8 cellular contexts compared by ENCODE assay signal in the genomic region with DNA sequence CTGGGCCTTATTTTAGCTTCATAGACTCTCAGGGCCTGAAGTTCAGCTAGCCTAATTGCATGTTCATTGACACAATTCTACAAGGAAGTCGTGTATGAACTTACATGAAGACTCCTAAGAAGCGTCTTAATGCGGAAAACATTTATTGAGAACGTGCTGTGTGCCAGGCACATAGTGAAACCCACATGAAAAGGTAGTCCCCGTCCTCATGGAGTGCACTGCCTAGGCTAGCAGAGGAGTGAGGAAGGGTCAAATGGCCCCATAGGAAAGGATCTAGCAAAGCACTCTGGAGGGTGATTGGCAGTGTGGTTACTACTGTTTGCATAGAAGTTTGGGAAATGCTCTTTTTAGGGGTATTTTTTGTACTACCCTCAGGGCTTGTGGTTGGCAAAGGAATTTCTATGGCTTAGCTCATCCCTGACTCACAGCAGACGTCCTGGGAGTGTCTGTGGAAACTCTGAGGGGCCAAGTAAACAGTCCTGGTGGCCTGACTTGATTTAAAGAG. TPM values are rescaled to one million over a fixed set of nuclear protein-coding genes. Genes with fewer than 3 reads are reported as not detected.
DNase-seq lines count a peak whose midpoint lies in the region; ATAC-seq and TF ChIP-seq lines count a peak whose summit lies in the region.

No MANE protein-coding gene starts in this region.

- WGBS in suprapubic skin = 19% methylated on average over 6 of the region's 6 CpGs

- peaks cover 56% of the 10 kb centered on the region for H3K4me1 ChIP-seq in suprapubic skin

- no peaks in the 10 kb centered on the region for H3K9me3 Mint-ChIP-seq in activated naive CD8-positive, alpha-beta T cell treated with anti-CD3 and anti-CD28 coated beads, Interleukin-2, amount 10 ng/mL, durations not matched to agents 7 days and 5 days

- peak overlapping the region; percentile 100 for H3K4me3 ChIP-seq in suprapubic skin

- peaks cover 17% of the 10 kb centered on the region for H3K27me3 Mint-ChIP-seq in activated naive CD8-positive, alpha-beta T cell treated with anti-CD3 and anti-CD28 coated beads, Interleukin-2, amount 10 ng/mL, durations not matched to agents 7 days and 5 days

- no peaks in the 10 kb centered on the region for H3K9me3 ChIP-seq in suprapubic skin

- peaks cover 37% of the 10 kb centered on the region for H3K4me1 Mint-ChIP-seq in activated naive CD8-positive, alpha-beta T cell treated with anti-CD3 and anti-CD28 coated beads, Interleukin-2, amount 10 ng/mL, durations not matched to agents 7 days and 5 days

- no peaks in the 10 kb centered on the region for H3K36me3 Mint-ChIP-seq in activated naive CD8-positive, alpha-beta T cell treated with anti-CD3 and anti-CD28 coated beads, Interleukin-2, amount 10 ng/mL, durations not matched to agents 7 days and 5 days

- no peak for ATAC-seq in activated naive CD8-positive, alpha-beta T cell treated with anti-CD3 and anti-CD28 coated beads, Interleukin-2, amount 10 ng/mL, durations not matched to agents 7 days and 5 days (ENCODE audit: low read depth)

- TF ChIP-seq CTCF in 22Rv1 (IDR thresholded peaks at IDR 0.05) (no peak), suprapubic skin (IDR thresholded peaks at IDR 0.05) (no peak), GM20000 (IDR thresholded peaks at IDR 0.05; ENCODE audit: extremely low read depth, missing control alignments) (no peak)

- H3K27ac Mint-ChIP-seq in activated naive CD8-positive, alpha-beta T cell treated with anti-CD3 and anti-CD28 coated beads, Interleukin-2, amount 10 ng/mL, durations not matched to agents 7 days and 5 days = peak overlapping the region; percentile 80

- no peak for TF ChIP-seq POLR2A in suprapubic skin (IDR thresholded peaks at IDR 0.05)

- DNase-seq in HK-2 (ENCODE audit: unreplicated experiment) (peak; percentile 36), iris pigment epithelial cell (ENCODE audit: low read depth) (peak; percentile 97), suprapubic skin (ENCODE audit: low spot score in 2 of 2) (no peak), mesenteric fat pad (ENCODE audit: low spot score) (no peak), GM20000 (ENCODE audit: low spot score) (no peak), HT-29 (ENCODE audit: low spot score) (no peak)
- DNase-seq in activated naive CD8-positive, alpha-beta T cell treated with anti-CD3 and anti-CD28 coated beads, Interleukin-2, amount 10 ng/mL, durations not matched to agents 7 days and 5 days = no peak

- no peaks in the 10 kb centered on the region for H3K36me3 ChIP-seq in suprapubic skin

- no peaks in the 10 kb centered on the region for H3K27me3 ChIP-seq in suprapubic skin

- TF ChIP-seq EP300 in suprapubic skin (IDR thresholded peaks at IDR 0.05) = no peak

- H3K27ac ChIP-seq in 22Rv1 (peak overlapping the region; percentile 57), suprapubic skin (peak overlapping the region; percentile 99)

- peak overlapping the region; percentile 82 for H3K4me3 Mint-ChIP-seq in activated naive CD8-positive, alpha-beta T cell treated with anti-CD3 and anti-CD28 coated beads, Interleukin-2, amount 10 ng/mL, durations not matched to agents 7 days and 5 days

- POLR2A ChIA-PET in activated naive CD8-positive, alpha-beta T cell treated with anti-CD3 and anti-CD28 coated beads, Interleukin-2, amount 10 ng/mL, durations not matched to agents 7 days and 5 days (lab: Charles Lee) = no interaction called here

RNA-seq across cellular contexts. Expression of a gene that starts 0.9 kb away (rescaled TPM):
- 10 to 100 TPM; 30.4 to 33.6 TPM for total RNA-seq in activated naive CD8-positive, alpha-beta T cell treated with anti-CD3 and anti-CD28 coated beads, Interleukin-2, amount 10 ng/mL, durations not matched to agents 7 days and 5 days
- total RNA-seq in suprapubic skin (100 to 1,000 TPM; 132 to 171 (median 147) TPM), mesenteric fat pad (70.1 TPM)
- total RNA-seq in HT-29 (2014; rRNA removed; shearing (Covaris generic)) = 108 and 110 TPM in 2 replicates

RNA-seq across cellular contexts. Expression of a gene that starts 50.1 kb away (rescaled TPM):
- 1 to 10 TPM in 1 of 2 experiments, under 1 TPM in 1; 0.71 to 1.8 TPM for total RNA-seq in activated naive CD8-positive, alpha-beta T cell treated with anti-CD3 and anti-CD28 coated beads, Interleukin-2, amount 10 ng/mL, durations not matched to agents 7 days and 5 days
- total RNA-seq in suprapubic skin (100 to 1,000 TPM in 1 of 4 donors, 10 to 100 TPM in 3; 64.2 to 100 (median 74.2) TPM), mesenteric fat pad (89.5 TPM)
- 70.6 and 84.1 TPM in 2 replicates for total RNA-seq in HT-29 (2014; rRNA removed; shearing (Covaris generic))

Comparison
In these comparisons a context has a peak if more than half of its experiments do, and no peak if none do; other contexts are left out.
1. DNase-seq: peak in HK-2 (single experiment) and iris pigment epithelial cell (single experiment); none in activated naive CD8-positive, alpha-beta T cell treated with anti-CD3 and anti-CD28 coated beads, Interleukin-2, amount 10 ng/mL, durations not matched to agents 7 days and 5 days (single experiment), suprapubic skin (0 of 2), mesenteric fat pad (single experiment), GM20000 (single experiment) and HT-29 (single experiment).
2. RNA of a gene that starts 50.1 kb away (total RNA-seq): 89.5 TPM in mesenteric fat pad (single experiment), 64.2 to 100 TPM in suprapubic skin and 70.6 to 84.1 TPM in HT-29; 0.71 to 1.8 TPM in activated naive CD8-positive, alpha-beta T cell treated with anti-CD3 and anti-CD28 coated beads, Interleukin-2, amount 10 ng/mL, durations not matched to agents 7 days and 5 days; every median in the first group is over 10 times any median in the second.